ENCODE assay signal across 15 cellular contexts in genomic region chr2:30022444-30023071, GRCh38.
DNase-seq lines count a peak whose midpoint lies in the region; ATAC-seq, FAIRE-seq and TF ChIP-seq lines count a peak whose summit lies in the region.
"Had no signal": no experiment of that assay in that cellular context is flagged by ENCODE, and none has a peak within 500 bp of the region (broad histone marks: within the 10 kb centered on the region; RNA-seq: fewer than 3 reads in every experiment).

No MANE protein-coding gene starts in this region.

- TF ChIP-seq POLR2A in adrenal gland (IDR thresholded peaks at IDR 0.05) (no peak), transverse colon (IDR thresholded peaks at IDR 0.05) (no peak)

- no peak for TF ChIP-seq EP300 in transverse colon (IDR thresholded peaks at IDR 0.05; ENCODE audit: low read depth)

- H3K9me3 ChIP-seq in adrenal gland (replicated peaks in 1 of 3): no peaks in the 10 kb centered on the region
- no peaks in the 10 kb centered on the region for H3K9me3 ChIP-seq in transverse colon
- H3K9me3 ChIP-seq: esophagus squamous epithelium, right atrium auricular region, SJCRH30 had no signal

- no peak overlapping the region for H3K27ac ChIP-seq in adrenal gland
- H3K27ac ChIP-seq in transverse colon: no peak overlapping the region
- H3K27ac ChIP-seq: esophagus squamous epithelium, right atrium auricular region, SJCRH30 had no signal

- 67 to 75% (median 69%) methylated on average over 4 of the region's 4 CpGs for WGBS in adrenal gland, 4 donors
- 33 to 53% methylated on average over 2 to 4 of the region's 4 CpGs for WGBS in transverse colon (ENCODE audit: low coverage in 1 of 2), 2 donors

- in situ Hi-C loops in transverse colon (cut with MboI; ENCODE audit: low pct_ligation_motif_present in 1 of 4, low pct_unique_long_range_greater_than_20kb in 1 of 4, low sequenced_read_pairs in 3 of 4): no loop called here

- H3K36me3 ChIP-seq in adrenal gland (replicated peaks in 1 of 2) (no peaks in the 10 kb centered on the region), transverse colon (no peaks in the 10 kb centered on the region)
- H3K36me3 ChIP-seq: esophagus squamous epithelium, right atrium auricular region, SJCRH30 had no signal

- H3K4me3 ChIP-seq in adrenal gland (no peak overlapping the region), transverse colon (no peak overlapping the region)
- H3K4me3 ChIP-seq: esophagus squamous epithelium, right atrium auricular region, SJCRH30 had no signal

- no peak for TF ChIP-seq CTCF in adrenal gland (IDR thresholded peaks at IDR 0.05)
- no peak for TF ChIP-seq CTCF in transverse colon (IDR thresholded peaks at IDR 0.05)

- no peaks in the 10 kb centered on the region for H3K27me3 ChIP-seq in adrenal gland
- H3K27me3 ChIP-seq in transverse colon: peaks cover 7% of the 10 kb centered on the region
- H3K27me3 ChIP-seq: right atrium auricular region, SJCRH30 had no signal

- intact Hi-C loops in adrenal gland (cut with DNase I): no loop called here
- intact Hi-C loops in transverse colon (cut with DNase I; ENCODE audit: low total_unique reads): no loop called here

- ATAC-seq in GM19463 (IDR thresholded peaks at IDR 0.05; ENCODE audit: unreplicated experiment): peak; percentile 70
- ATAC-seq in HG02870 (IDR thresholded peaks at IDR 0.05; ENCODE audit: unreplicated experiment): peak; percentile 50
- peak; percentile 59 for ATAC-seq in HG03520 (IDR thresholded peaks at IDR 0.05; ENCODE audit: unreplicated experiment)
- ATAC-seq: stimulated activated naive CD8-positive, alpha-beta T cell treated with anti-CD3 and anti-CD28 coated beads, Interleukin-15, amount 100 ng/mL, for 72 hours had no signal

- no peaks in the 10 kb centered on the region for H3K4me1 ChIP-seq in adrenal gland (replicated peaks in 1 of 2)
- H3K4me1 ChIP-seq in transverse colon: no peaks in the 10 kb centered on the region
- H3K4me1 ChIP-seq: right atrium auricular region had no signal

- peak; percentile 81 for FAIRE-seq in GM18507 (lab: Jason Lieb, UNC)
- FAIRE-seq: colon had no signal

- DNase-seq in GM18507 (ENCODE audit: extremely low spot score, insufficient read length, low read depth) (no peak), adrenal gland (no peak), hippocampal formation (lab: John Stamatoyannopoulos, UW) (no peak), transverse colon (no peak), DMS 273 (lab: John Stamatoyannopoulos, UW; ENCODE audit: unreplicated experiment) (no peak)
- DNase-seq: EL; esophagus squamous epithelium; NCI-H187 treated with DMSO at 0.1 percent for 48 hours; SJCRH30; stimulated activated naive CD8-positive, alpha-beta T cell treated with anti-CD3 and anti-CD28 coated beads, Interleukin-15, amount 100 ng/mL, for 72 hours had no signal
